Comparison of ENCODE assay signal across 1 cellular context in genomic region chr5:52837591-52838001, GRCh38.
TF ChIP-seq lines count a peak whose summit lies in the region.

No MANE protein-coding gene starts in this region.

TF ChIP-seq in IMR-90, 13 proteins besides CTCF, POLR2A, EP300 and RAD21:
- TF ChIP-seq USF2 (IDR thresholded peaks at IDR 0.05; ENCODE audit: low read depth, low read length): no peak
- no peak for TF ChIP-seq BHLHE40 (IDR thresholded peaks at IDR 0.05; ENCODE audit: low read depth, low read length)
- TF ChIP-seq RFX5 (IDR thresholded peaks at IDR 0.05; ENCODE audit: low read depth, low read length): no peak
- TF ChIP-seq CHD1 (IDR thresholded peaks at IDR 0.05; ENCODE audit: low read depth, low read length): no peak
- TF ChIP-seq MXI1 (IDR thresholded peaks at IDR 0.05; ENCODE audit: borderline replicate concordance, low read depth, low read length): no peak
- TF ChIP-seq CEBPB (IDR thresholded peaks at IDR 0.05; ENCODE audit: low read depth, low read length): no peak
- TF ChIP-seq FOS (IDR thresholded peaks at IDR 0.05; ENCODE audit: low read depth, low read length): no peak
- no peak for TF ChIP-seq MAZ (IDR thresholded peaks at IDR 0.05; ENCODE audit: borderline replicate concordance, low read depth, low read length)
- TF ChIP-seq, protein P1, sequence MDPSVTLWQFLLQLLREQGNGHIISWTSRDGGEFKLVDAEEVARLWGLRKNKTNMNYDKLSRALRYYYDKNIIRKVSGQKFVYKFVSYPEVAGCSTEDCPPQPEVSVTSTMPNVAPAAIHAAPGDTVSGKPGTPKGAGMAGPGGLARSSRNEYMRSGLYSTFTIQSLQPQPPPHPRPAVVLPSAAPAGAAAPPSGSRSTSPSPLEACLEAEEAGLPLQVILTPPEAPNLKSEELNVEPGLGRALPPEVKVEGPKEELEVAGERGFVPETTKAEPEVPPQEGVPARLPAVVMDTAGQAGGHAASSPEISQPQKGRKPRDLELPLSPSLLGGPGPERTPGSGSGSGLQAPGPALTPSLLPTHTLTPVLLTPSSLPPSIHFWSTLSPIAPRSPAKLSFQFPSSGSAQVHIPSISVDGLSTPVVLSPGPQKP (IDR thresholded peaks at IDR 0.05; ENCODE audit: borderline replicate concordance, low read depth, low read length): no peak
- TF ChIP-seq MAFK (IDR thresholded peaks at IDR 0.05; ENCODE audit: low read depth, low read length): no peak
